ENCODE assay signal across 1 cellular context in the genomic region with DNA sequence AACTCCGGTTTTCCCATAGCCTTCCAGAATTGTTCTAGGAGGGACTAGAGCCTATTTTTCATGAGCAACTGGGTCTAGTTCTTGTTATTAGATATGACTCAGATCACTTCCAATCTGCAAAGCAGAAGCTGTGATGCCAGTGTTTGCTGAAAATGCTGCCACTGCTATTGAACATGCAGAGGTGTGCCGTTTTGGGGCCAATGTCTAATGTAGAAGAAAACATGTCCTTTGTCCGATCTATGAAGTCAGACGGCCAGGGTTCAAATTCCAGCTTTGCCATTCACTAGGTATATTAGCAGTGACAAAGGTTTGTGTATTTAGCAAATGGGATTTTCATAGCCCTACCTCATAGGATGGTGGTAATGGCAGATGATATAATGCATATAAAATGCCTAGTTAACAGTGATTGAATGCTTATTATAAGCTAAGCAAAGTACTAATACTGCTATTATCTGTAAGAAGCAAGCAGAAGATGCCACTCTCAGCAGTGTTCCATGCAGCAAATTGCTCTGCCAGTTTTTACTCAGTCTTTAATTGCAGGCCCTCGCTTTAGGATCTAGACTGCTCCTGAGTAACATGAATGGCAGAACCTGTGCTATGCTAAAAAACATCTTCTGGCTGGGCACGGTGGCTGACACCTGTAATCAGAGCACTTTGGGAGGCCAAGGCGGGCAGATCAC.
A peak's percentile ranks its signal among the peaks of the same experiment; 100 is the strongest.
TF ChIP-seq lines count a peak whose summit lies in the region.

No MANE protein-coding gene starts in this region.

TF ChIP-seq in HepG2, 621 proteins besides CTCF, POLR2A, EP300 and RAD21 (continued from another document and continues in another):
- TF ChIP-seq, protein P1, sequence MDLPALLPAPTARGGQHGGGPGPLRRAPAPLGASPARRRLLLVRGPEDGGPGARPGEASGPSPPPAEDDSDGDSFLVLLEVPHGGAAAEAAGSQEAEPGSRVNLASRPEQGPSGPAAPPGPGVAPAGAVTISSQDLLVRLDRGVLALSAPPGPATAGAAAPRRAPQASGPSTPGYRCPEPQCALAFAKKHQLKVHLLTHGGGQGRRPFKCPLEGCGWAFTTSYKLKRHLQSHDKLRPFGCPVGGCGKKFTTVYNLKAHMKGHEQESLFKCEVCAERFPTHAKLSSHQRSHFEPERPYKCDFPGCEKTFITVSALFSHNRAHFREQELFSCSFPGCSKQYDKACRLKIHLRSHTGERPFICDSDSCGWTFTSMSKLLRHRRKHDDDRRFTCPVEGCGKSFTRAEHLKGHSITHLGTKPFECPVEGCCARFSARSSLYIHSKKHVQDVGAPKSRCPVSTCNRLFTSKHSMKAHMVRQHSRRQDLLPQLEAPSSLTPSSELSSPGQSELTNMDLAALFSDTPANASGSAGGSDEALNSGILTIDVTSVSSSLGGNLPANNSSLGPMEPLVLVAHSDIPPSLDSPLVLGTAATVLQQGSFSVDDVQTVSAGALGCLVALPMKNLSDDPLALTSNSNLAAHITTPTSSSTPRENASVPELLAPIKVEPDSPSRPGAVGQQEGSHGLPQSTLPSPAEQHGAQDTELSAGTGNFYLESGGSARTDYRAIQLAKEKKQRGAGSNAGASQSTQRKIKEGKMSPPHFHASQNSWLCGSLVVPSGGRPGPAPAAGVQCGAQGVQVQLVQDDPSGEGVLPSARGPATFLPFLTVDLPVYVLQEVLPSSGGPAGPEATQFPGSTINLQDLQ (CRISPR knock-in tag; IDR thresholded peaks at IDR 0.05): no peak
- TF ChIP-seq ASH2L (IDR thresholded peaks at IDR 0.05; ENCODE audit: insufficient read length, low read depth, low read length) (peak; percentile 80), ZSCAN9 (CRISPR knock-in tag; IDR thresholded peaks at IDR 0.05; ENCODE audit: borderline replicate concordance) (no peak), ZNF841 (CRISPR knock-in tag; IDR thresholded peaks at IDR 0.05; ENCODE audit: borderline replicate concordance) (no peak), TEF (CRISPR knock-in tag; IDR thresholded peaks at IDR 0.05) (no peak), PHF21A (CRISPR knock-in tag; IDR thresholded peaks at IDR 0.05) (peak; percentile 92), DZIP1 (CRISPR knock-in tag; IDR thresholded peaks at IDR 0.05) (no peak), ZNF7 (CRISPR knock-in tag; IDR thresholded peaks at IDR 0.05) (no peak), ZNF253 (CRISPR knock-in tag; IDR thresholded peaks at IDR 0.05; ENCODE audit: borderline replicate concordance) (no peak), RCOR2 (CRISPR knock-in tag; IDR thresholded peaks at IDR 0.05) (peak; percentile 94), MZF1 (CRISPR knock-in tag; IDR thresholded peaks at IDR 0.05; ENCODE audit: borderline replicate concordance) (no peak), SNAI1 (CRISPR knock-in tag; IDR thresholded peaks at IDR 0.05; ENCODE audit: borderline replicate concordance) (no peak), SMYD3 (CRISPR knock-in tag; IDR thresholded peaks at IDR 0.05) (0 out of 2 replicates have a peak, but pooled peaks have one; percentile 53), RXRB (CRISPR knock-in tag; IDR thresholded peaks at IDR 0.05; ENCODE audit: borderline replicate concordance) (peak; percentile 79), IRX3 (CRISPR knock-in tag; IDR thresholded peaks at IDR 0.05; ENCODE audit: borderline replicate concordance, low read depth) (no peak), ZBTB25 (CRISPR knock-in tag; IDR thresholded peaks at IDR 0.05) (no peak), CAMTA2 (CRISPR knock-in tag; IDR thresholded peaks at IDR 0.05; ENCODE audit: borderline replicate concordance) (no peak), CCAR2 (optimal IDR thresholded peaks at IDR 0.05; ENCODE audit: low read depth, low read length) (no peak), TGIF2 (CRISPR knock-in tag; IDR thresholded peaks at IDR 0.05) (no peak; the same call in 1 of the 2 replicates), ZNF569 (CRISPR knock-in tag; IDR thresholded peaks at IDR 0.05; ENCODE audit: borderline replicate concordance) (no peak), ZNF318 (CRISPR knock-in tag; IDR thresholded peaks at IDR 0.05) (no peak), ZSCAN29 (CRISPR knock-in tag; conservative IDR thresholded peaks at IDR 0.05) (no peak), DR1 (CRISPR knock-in tag; IDR thresholded peaks at IDR 0.05) (0 out of 2 replicates have a peak, but pooled peaks have one; percentile 11), GABPB1 (CRISPR knock-in tag; IDR thresholded peaks at IDR 0.05) (no peak), CBX2 (IDR thresholded peaks at IDR 0.05; ENCODE audit: low read depth, low read length) (no peak), CBX2 (CRISPR knock-in tag; IDR thresholded peaks at IDR 0.05; ENCODE audit: low read depth) (no peak), ZHX2 (IDR thresholded peaks at IDR 0.05; ENCODE audit: low read depth) (0 out of 2 replicates have a peak, but pooled peaks have one; percentile 55), ZHX2 (CRISPR knock-in tag; IDR thresholded peaks at IDR 0.05; ENCODE audit: borderline replicate concordance) (0 out of 2 replicates have a peak, but pooled peaks have one; percentile 34), BCL3 (CRISPR knock-in tag; IDR thresholded peaks at IDR 0.05) (no peak), CEBPB (IDR thresholded peaks at IDR 0.05; ENCODE audit: borderline replicate concordance, low read depth, low read length) (no peak)
